1 cellular context compared by ENCODE assay signal in genomic region chr17:40993856-40994255, GRCh38.
TF ChIP-seq lines count a peak whose summit lies in the region.

Gene KRTAP3-3, minus strand, starts transcription at chr17:40994164. Its CDS starts 67 bp downstream, at chr17:40994097.

TF ChIP-seq in HCT116, 20 proteins besides CTCF, POLR2A, EP300 and RAD21 (continued from another document):
- TF ChIP-seq ATF3 (IDR thresholded peaks at IDR 0.05) = no peak
- no peak for TF ChIP-seq YY1 (IDR thresholded peaks at IDR 0.05; ENCODE audit: extremely low read depth, insufficient replicate concordance, low read depth, low read length)
- no peak for TF ChIP-seq TCF7L2 (IDR thresholded peaks at IDR 0.05; ENCODE audit: borderline replicate concordance, extremely low read depth, insufficient read depth, insufficient read length)
- no peak for TF ChIP-seq ZFX (IDR thresholded peaks at IDR 0.05)
- TF ChIP-seq ELF1 (IDR thresholded peaks at IDR 0.05; ENCODE audit: borderline replicate concordance, low read depth) = no peak
- no peak for TF ChIP-seq EZH2 (IDR thresholded peaks at IDR 0.05)
- no peak for TF ChIP-seq ZBTB33 (IDR thresholded peaks at IDR 0.05; ENCODE audit: extremely low read depth, insufficient replicate concordance, low read length)
- no peak for TF ChIP-seq EZH2phosphoT487 (IDR thresholded peaks at IDR 0.05; ENCODE audit: borderline replicate concordance)
- no peak for TF ChIP-seq CEBPB (IDR thresholded peaks at IDR 0.05; ENCODE audit: low read depth)
- TF ChIP-seq SIN3A (IDR thresholded peaks at IDR 0.05; ENCODE audit: low read depth) = no peak
